1 cellular context compared by ENCODE assay signal in the genomic region with DNA sequence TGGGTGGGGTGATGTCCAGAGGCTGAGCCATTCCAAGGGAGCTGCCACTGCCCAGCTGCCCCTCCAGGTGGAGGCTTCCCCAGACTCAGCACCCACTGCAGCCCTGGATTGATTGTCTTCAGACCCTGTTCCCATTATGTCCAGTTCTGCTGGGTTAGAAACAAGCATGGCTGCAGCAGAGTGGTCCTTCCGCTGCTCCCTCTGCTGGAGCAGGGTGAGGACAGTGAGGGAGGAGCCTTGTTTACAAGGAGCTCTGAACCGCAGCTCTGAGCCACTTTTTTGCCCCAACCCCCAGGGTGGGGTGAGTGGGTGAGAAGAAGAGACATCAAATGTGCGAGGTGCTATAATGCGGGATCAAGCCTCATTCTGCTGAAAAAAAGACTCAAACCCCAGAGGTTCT.
TF ChIP-seq lines count a peak whose summit lies in the region.

No MANE protein-coding gene starts in this region.

TF ChIP-seq in SK-N-SH, 30 proteins besides CTCF, POLR2A, EP300 and RAD21:
- TF ChIP-seq RCOR1 (IDR thresholded peaks at IDR 0.05; ENCODE audit: low read length) (no peak), MXI1 (IDR thresholded peaks at IDR 0.05; ENCODE audit: low read depth, low read length) (no peak), MEF2A (IDR thresholded peaks at IDR 0.05; ENCODE audit: borderline replicate concordance, low read depth) (no peak), YY1 (IDR thresholded peaks at IDR 0.05; ENCODE audit: low read depth) (no peak), EZH2phosphoT487 (IDR thresholded peaks at IDR 0.05; ENCODE audit: borderline replicate concordance, low read depth) (no peak), SMC3 (IDR thresholded peaks at IDR 0.05; ENCODE audit: low read depth, low read length) (no peak), POLR2AphosphoS5 (IDR thresholded peaks at IDR 0.05; ENCODE audit: low read depth, low read length) (no peak), FOXM1 (IDR thresholded peaks at IDR 0.05; ENCODE audit: low read depth) (no peak), SIN3A (IDR thresholded peaks at IDR 0.05; ENCODE audit: borderline replicate concordance, low read depth, low read length) (no peak), TAF1 (IDR thresholded peaks at IDR 0.05; ENCODE audit: borderline replicate concordance, low read depth, low read length) (no peak)
